In the genomic region with DNA sequence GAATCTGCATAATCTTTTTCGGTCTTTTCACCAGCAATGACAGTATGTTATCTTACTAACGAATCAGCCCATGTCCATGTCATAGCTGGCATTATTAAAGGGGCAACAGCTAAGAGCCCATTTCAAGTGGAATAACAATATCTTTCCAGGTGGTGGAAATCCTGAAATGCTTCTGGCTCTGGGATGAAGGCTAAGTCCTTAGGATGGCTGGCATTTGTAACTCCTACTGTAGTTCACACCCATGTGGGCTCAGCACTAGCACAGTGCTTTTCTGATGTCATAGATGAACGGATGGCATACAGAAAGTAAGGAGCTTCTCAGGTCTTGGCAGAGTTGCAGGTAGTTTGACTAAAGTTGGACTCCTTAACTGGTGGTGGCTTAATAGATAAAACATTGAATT, we compare ENCODE assay signal across 26 cellular contexts. TPM values are rescaled to one million over a fixed set of nuclear protein-coding genes. Genes with fewer than 3 reads are reported as not detected.
DNase-seq lines count a peak whose midpoint lies in the region; ATAC-seq and TF ChIP-seq lines count a peak whose summit lies in the region.
"Had no signal": no experiment of that assay in that cellular context is flagged by ENCODE, and none has a peak within 500 bp of the region (broad histone marks: within the 10 kb centered on the region; RNA-seq: fewer than 3 reads in every experiment).

No MANE protein-coding gene starts in this region.

- ATAC-seq in GM23338 (peak; percentile 51), WTC11 (peak; percentile 57)
- ATAC-seq: GM12878 had no signal

- TF ChIP-seq CTCF in GM23338 (conservative IDR thresholded peaks at IDR 0.05; ENCODE audit: low read depth in 2 of 2) (no peak), WTC11 (IDR thresholded peaks at IDR 0.05) (no peak), GM20000 (IDR thresholded peaks at IDR 0.05; ENCODE audit: extremely low read depth, missing control alignments) (no peak)

- POLR2A ChIA-PET in WTC11 (lab: Charles Lee), result no interaction called here

- H3F3A ChIP-seq in GM23338 (replicated peaks; ENCODE audit: low read depth), result no peaks in the 10 kb centered on the region

- H3K4me2 ChIP-seq in GM23338, result no peak overlapping the region
- H3K4me2 ChIP-seq in Karpas-422 (ENCODE audit: low read depth, low read length, poor library complexity, severe bottlenecking), result no peak overlapping the region
- H3K4me2 ChIP-seq: BLaER1 had no signal

- H3K27ac ChIP-seq in GM23338 (ENCODE audit: low read depth), result no peak overlapping the region
- H3K27ac ChIP-seq in Karpas-422 (ENCODE audit: low read length), result no peak overlapping the region
- H3K27ac ChIP-seq: BLaER1 had no signal

- H3K4me3 Mint-ChIP-seq in GM23338 (no peak overlapping the region), WTC11 (no peak overlapping the region)
- H3K4me3 Mint-ChIP-seq: CD4-positive, alpha-beta memory T cell; CD4-positive, CD25-positive, alpha-beta regulatory T cell; CD8-positive, alpha-beta memory T cell had no signal

- H3K4me3 ChIP-seq in GM23338 (no peak overlapping the region), Karpas-422 (ENCODE audit: low read length) (no peak overlapping the region)
- H3K4me3 ChIP-seq: BLaER1, GM12878 had no signal

- H3K27ac Mint-ChIP-seq in GM23338 (no peak overlapping the region; the same call in 1 of the 2 replicates), WTC11 (peak overlapping the region; percentile 13; the same call in 1 of the 2 replicates)
- H3K27ac Mint-ChIP-seq: CD14-positive monocyte; CD4-positive, alpha-beta memory T cell; CD4-positive, CD25-positive, alpha-beta regulatory T cell; CD8-positive, alpha-beta memory T cell had no signal

- no peak overlapping the region for H3K9ac ChIP-seq in Karpas-422 (ENCODE audit: low read length)
- H3K9ac ChIP-seq: BLaER1 had no signal

- H3K4me1 ChIP-seq in GM23338 (ENCODE audit: insufficient read depth), result peaks cover 12% of the 10 kb centered on the region
- H3K4me1 ChIP-seq in Karpas-422 (ENCODE audit: low read length), result peaks cover 5% of the 10 kb centered on the region; the same call in 1 of the 2 replicates
- H3K4me1 ChIP-seq: BE2C, BLaER1 had no signal

- H3K27me3 Mint-ChIP-seq in GM23338 (ENCODE audit: insufficient read depth, low read depth, poor library complexity) (peaks cover 3% of the 10 kb centered on the region), WTC11 (ENCODE audit: low read depth) (peaks cover 3% of the 10 kb centered on the region; the same call in 1 of the 2 replicates)

- H3K9me3 Mint-ChIP-seq in GM23338, result no peaks in the 10 kb centered on the region
- H3K9me3 Mint-ChIP-seq in WTC11, result no peaks in the 10 kb centered on the region
- H3K9me3 Mint-ChIP-seq: CD4-positive, CD25-positive, alpha-beta regulatory T cell had no signal

- no peak overlapping the region for H2AFZ ChIP-seq in GM23338
- H2AFZ ChIP-seq in Karpas-422 (ENCODE audit: low read length), result no peak overlapping the region

- no peaks in the 10 kb centered on the region; the same call in 2 of the 3 replicates for H3K36me3 Mint-ChIP-seq in GM23338 (ENCODE audit: low read depth)
- no peaks in the 10 kb centered on the region for H3K36me3 Mint-ChIP-seq in WTC11
- H3K36me3 Mint-ChIP-seq: CD14-positive monocyte; CD4-positive, alpha-beta memory T cell; CD4-positive, CD25-positive, alpha-beta regulatory T cell; CD8-positive, alpha-beta memory T cell had no signal

- DNase-seq in GM23338 (ENCODE audit: low spot score) (no peak), Karpas-422 (peak; percentile 23), WTC11 (ENCODE audit: low spot score) (no peak), GM20000 (ENCODE audit: low spot score) (no peak), nucleus accumbens (lab: John Stamatoyannopoulos, UW) (no peak), middle frontal gyrus (ENCODE audit: extremely low spot score, low spot score) (no peak)
- DNase-seq: 8988T; ACHN; BE2C; C1 segment of cervical spinal cord; CD4-positive, alpha-beta memory T cell; CD4-positive, CD25-positive, alpha-beta regulatory T cell; CD8-positive, alpha-beta memory T cell; COR-L47; DMS 273 treated with DMSO at 0.1 percent for 48 hours; DMS153; DMS53; DMS79; DND-41; EL; GDM1 had no signal

- H4K20me1 ChIP-seq in GM23338 (replicated peaks; ENCODE audit: insufficient read depth) (no peaks in the 10 kb centered on the region), Karpas-422 (ENCODE audit: insufficient read depth, low read depth, low read length) (no peaks in the 10 kb centered on the region)
- H4K20me1 ChIP-seq: BLaER1 had no signal

- peaks cover 9% of the 10 kb centered on the region; the same call in 2 of the 3 replicates for H3K4me1 Mint-ChIP-seq in GM23338
- peaks cover 9% of the 10 kb centered on the region for H3K4me1 Mint-ChIP-seq in WTC11
- H3K4me1 Mint-ChIP-seq: CD14-positive monocyte; CD4-positive, CD25-positive, alpha-beta regulatory T cell; CD8-positive, alpha-beta memory T cell had no signal

- CTCF ChIA-PET in WTC11 (lab: Charles Lee), result interaction anchor here (0.6 kb wide), 1 partner anchor 334 kb away, joined by 4 read pairs; no protein-coding TSS in a partner anchor

- H3K36me3 ChIP-seq in GM23338 (ENCODE audit: insufficient read depth) (no peaks in the 10 kb centered on the region), Karpas-422 (ENCODE audit: insufficient read depth, low read length) (no peaks in the 10 kb centered on the region)
- H3K36me3 ChIP-seq: BE2C, BLaER1 had no signal

- H3K9me3 ChIP-seq in Karpas-422 (ENCODE audit: low read length), result no peaks in the 10 kb centered on the region
- H3K9me3 ChIP-seq: BE2C had no signal

- H3K79me2 ChIP-seq in GM23338 (replicated peaks; ENCODE audit: insufficient read depth) (no peaks in the 10 kb centered on the region), Karpas-422 (ENCODE audit: low read length) (no peaks in the 10 kb centered on the region)

- H3K27me3 ChIP-seq in GM23338 (ENCODE audit: insufficient read depth), result peaks cover 13% of the 10 kb centered on the region
- no peaks in the 10 kb centered on the region for H3K27me3 ChIP-seq in Karpas-422 (ENCODE audit: low read length)
- H3K27me3 ChIP-seq: BE2C, BLaER1 had no signal

- H3K9me2 ChIP-seq in GM23338 (ENCODE audit: insufficient read depth) (no peaks in the 10 kb centered on the region), Karpas-422 (replicated peaks; ENCODE audit: insufficient read depth, low read length) (no peaks in the 10 kb centered on the region)

TF ChIP-seq in GM23338, 12 proteins besides CTCF, POLR2A, EP300 and RAD21 (continues in another document):
- TF ChIP-seq POLR2AphosphoS5 (IDR thresholded peaks at IDR 0.05; ENCODE audit: low read depth) (no peak), EZH2phosphoT487 (IDR thresholded peaks at IDR 0.05; ENCODE audit: unreplicated experiment) (no peak), REST (IDR thresholded peaks at IDR 0.05; ENCODE audit: unreplicated experiment) (no peak)

TF ChIP-seq in WTC11, 78 proteins besides CTCF, POLR2A, EP300 and RAD21:
- TF ChIP-seq SMAD4 (CRISPR knock-in tag; IDR thresholded peaks at IDR 0.05) (no peak), CDX4 (CRISPR knock-in tag; IDR thresholded peaks at IDR 0.05; ENCODE audit: borderline replicate concordance) (no peak), JUN (CRISPR knock-in tag; IDR thresholded peaks at IDR 0.05) (no peak)

RNA-seq across cellular contexts. Expression of gene TMEM200C, which starts 10.0 kb away (rescaled TPM):
- 4.5 and 6.1 TPM in 2 replicates for total RNA-seq in GM23338 (2014; rRNA removed; shearing (Covaris generic))
- 0.53 and 0.73 TPM in 2 replicates for polyA plus RNA-seq in GM23338 (2016; fragmentation: Nextera tagmentation; extraction: Ambion mirVana)
- total RNA-seq in Karpas-422 (2014; rRNA removed; shearing (Covaris generic); ENCODE audit: low replicate concordance), result not detected in 2 replicates
- total RNA-seq in WTC11 (2021), result 6.1 to 7.4 TPM (median 6.6 TPM) in 3 replicates
- total RNA-seq: A673; CD4-positive, alpha-beta memory T cell; CD4-positive, CD25-positive, alpha-beta regulatory T cell; CD8-positive, alpha-beta memory T cell; G401; GM12878 had no signal
- polyA plus RNA-seq: CD14-positive monocyte; CD4-positive, alpha-beta memory T cell; CD4-positive, CD25-positive, alpha-beta regulatory T cell; CD8-positive, alpha-beta memory T cell; GM12878 had no signal
